In genomic region chr2:1818404-1818803, GRCh38 we compare ENCODE assay signal across 16 cellular contexts.
DNase-seq lines count a peak whose midpoint lies in the region; ATAC-seq and TF ChIP-seq lines count a peak whose summit lies in the region.
"Had no signal": no experiment of that assay in that cellular context is flagged by ENCODE, and none has a peak within 500 bp of the region (broad histone marks: within the 10 kb centered on the region; RNA-seq: fewer than 3 reads in every experiment).

No MANE protein-coding gene starts in this region.

- in situ Hi-C loops in Panc1 (cut with HindIII; ENCODE audit: low pct_unique_long_range_greater_than_20kb, low sequenced_read_pairs) = no loop called here

- no peak overlapping the region for H4K12ac ChIP-seq in trophoblast cell (ENCODE audit: low read depth, low read length)

- intact Hi-C loops in Panc1 (cut with micrococcal nuclease; ENCODE audit: unreplicated experiment) = no loop called here
- intact Hi-C loops in esophagus muscularis mucosa (cut with DNase I) = loop anchor here (5.0 kb wide), 2 partner anchors 66 to 141 kb away; no protein-coding TSS in a partner anchor
- intact Hi-C loops in lower leg skin (cut with DNase I; ENCODE audit: low total_unique reads) = no loop called here

- no peaks in the 10 kb centered on the region for H3K36me3 ChIP-seq in Panc1 (ENCODE audit: control insufficient read depth, insufficient read depth, low read length)
- no peaks in the 10 kb centered on the region for H3K36me3 ChIP-seq in esophagus muscularis mucosa
- H3K36me3 ChIP-seq in trophoblast cell (ENCODE audit: control insufficient read depth in 1 of 2, insufficient read depth in 2 of 2, low read length in 2 of 2) = no peaks in the 10 kb centered on the region

- no peaks in the 10 kb centered on the region for H3K27me3 Mint-ChIP-seq in activated naive CD4-positive, alpha-beta T cell treated with anti-CD3 and anti-CD28 coated beads, Interleukin-2, amount 10 ng/mL, durations not matched to agents 7 days and 5 days

- H3K4me1 ChIP-seq in Panc1 (ENCODE audit: control insufficient read depth, insufficient read depth, low read length) (peaks cover 12% of the 10 kb centered on the region), esophagus muscularis mucosa (peaks cover 13 to 52% (median 41%) of the 10 kb centered on the region in 4 donors), trophoblast cell (ENCODE audit: control insufficient read depth in 1 of 2, insufficient read depth in 2 of 2, low read length in 2 of 2) (peaks cover 19 to 24% of the 10 kb centered on the region in 2 experiments)

- H3K4me2 ChIP-seq in trophoblast cell (ENCODE audit: low read length) = no peak overlapping the region

- H3K27me3 ChIP-seq in Panc1 (ENCODE audit: control insufficient read depth, insufficient read depth, low read length) = no peaks in the 10 kb centered on the region
- H3K27me3 ChIP-seq in esophagus muscularis mucosa = no peaks in the 10 kb centered on the region
- H3K27me3 ChIP-seq in trophoblast cell (ENCODE audit: insufficient read depth, low read length) = no peaks in the 10 kb centered on the region

- TF ChIP-seq POLR2A in esophagus muscularis mucosa (IDR thresholded peaks at IDR 0.05; ENCODE audit: low read depth) = no peak
- TF ChIP-seq POLR2A in lower leg skin (IDR thresholded peaks at IDR 0.05) = no peak

- 52% methylated on average over 8 of the region's 8 CpGs for WGBS in esophagus muscularis mucosa
- no CpG with 5 or more reads among the region's 8 CpGs for whole genome bisulfite sequencing in trophoblast cell (ENCODE audit: extremely low coverage, insufficient coverage, insufficient read length)
- 74 to 89% methylated on average over 8 of the region's 8 CpGs for WGBS in lower leg skin, 2 donors

- DNase-seq in EH (ENCODE audit: low read depth) (peak; percentile 20), Panc1 (ENCODE audit: low read depth, low spot score) (no peak), esophagus muscularis mucosa (ENCODE audit: extremely low spot score) (no peak), trophoblast cell (no peak), lower leg skin (ENCODE audit: low spot score in 2 of 2) (no peak)
- no peak for DNase-seq in activated naive CD4-positive, alpha-beta T cell treated with anti-CD3 and anti-CD28 coated beads, Interleukin-2, amount 10 ng/mL, durations not matched to agents 7 days and 5 days
- DNase-seq: CD4-positive, CD25-positive, alpha-beta regulatory T cell; DMS79 treated with DMSO at 0.1 percent for 48 hours; GDM1; NCI-H1048; NCI-H1694 treated with DMSO at 0.1 percent for 48 hours; NCI-H446 treated with DMSO at 0.1 percent for 48 hours; NCI-H82 had no signal

- peak overlapping the region; percentile 81 for H2BK120ac ChIP-seq in trophoblast cell (ENCODE audit: insufficient read depth, low read length, poor library complexity)

- H2AK5ac ChIP-seq in trophoblast cell (ENCODE audit: low read length) = peak overlapping the region; percentile 49

- H3K27ac Mint-ChIP-seq in activated naive CD4-positive, alpha-beta T cell treated with anti-CD3 and anti-CD28 coated beads, Interleukin-2, amount 10 ng/mL, durations not matched to agents 7 days and 5 days = no peak overlapping the region
- H3K27ac Mint-ChIP-seq: CD4-positive, CD25-positive, alpha-beta regulatory T cell had no signal

- H3K9me3 Mint-ChIP-seq in activated naive CD4-positive, alpha-beta T cell treated with anti-CD3 and anti-CD28 coated beads, Interleukin-2, amount 10 ng/mL, durations not matched to agents 7 days and 5 days = no peaks in the 10 kb centered on the region
- H3K9me3 Mint-ChIP-seq: CD4-positive, CD25-positive, alpha-beta regulatory T cell had no signal

- peak overlapping the region; percentile 20 for H4K8ac ChIP-seq in trophoblast cell (ENCODE audit: low read depth, low read length)

- 0 out of 2 replicates have a peak overlapping the region, but pooled peaks have one; percentile 17 for H3K27ac ChIP-seq in Panc1 (ENCODE audit: low read length)
- peak overlapping the region; percentile 91 to 98 (median 92) for H3K27ac ChIP-seq in esophagus muscularis mucosa (replicated peaks in 1 of 4)
- peak overlapping the region; percentile 88 for H3K27ac ChIP-seq in trophoblast cell (ENCODE audit: low read depth, low read length)

- CTCF ChIA-PET in Panc1 (lab: Charles Lee) = interaction anchor here (0.7 kb wide), 1 partner anchor 735 kb away, joined by 3 read pairs; no protein-coding TSS in a partner anchor
- CTCF ChIA-PET in activated naive CD4-positive, alpha-beta T cell treated with anti-CD3 and anti-CD28 coated beads, Interleukin-2, amount 10 ng/mL, durations not matched to agents 7 days and 5 days (lab: Charles Lee) = interaction anchor here (1.1 to 2.1 kb wide), 3 partner anchors 9 to 22 kb away, joined by 4 to 5 read pairs (median 5); no protein-coding TSS in a partner anchor

- H3K4me3 Mint-ChIP-seq in activated naive CD4-positive, alpha-beta T cell treated with anti-CD3 and anti-CD28 coated beads, Interleukin-2, amount 10 ng/mL, durations not matched to agents 7 days and 5 days = no peak overlapping the region
- H3K4me3 Mint-ChIP-seq: CD4-positive, CD25-positive, alpha-beta regulatory T cell had no signal

- TF ChIP-seq CTCF in Panc1 (IDR thresholded peaks at IDR 0.05) = no peak
- TF ChIP-seq CTCF in esophagus muscularis mucosa (IDR thresholded peaks at IDR 0.05) = no peak
- TF ChIP-seq CTCF in lower leg skin (IDR thresholded peaks at IDR 0.05) = no peak

- peaks cover 37% of the 10 kb centered on the region for H3K79me1 ChIP-seq in trophoblast cell (ENCODE audit: low read length)

- TF ChIP-seq EP300 in esophagus muscularis mucosa (IDR thresholded peaks at IDR 0.05) = no peak

- peak overlapping the region; percentile 32 for H3K18ac ChIP-seq in trophoblast cell (ENCODE audit: low read length)

- H3K4me3 ChIP-seq in Panc1 (ENCODE audit: low read depth in 2 of 2, low read length in 2 of 2) (no peak overlapping the region), esophagus muscularis mucosa (no peak overlapping the region), trophoblast cell (ENCODE audit: low read depth, low read length) (no peak overlapping the region), lower leg skin (ENCODE audit: low read depth, poor library complexity, severe bottlenecking) (no peak overlapping the region)
- H3K4me3 ChIP-seq: K562 had no signal

- no peaks in the 10 kb centered on the region for H3K4me1 Mint-ChIP-seq in activated naive CD4-positive, alpha-beta T cell treated with anti-CD3 and anti-CD28 coated beads, Interleukin-2, amount 10 ng/mL, durations not matched to agents 7 days and 5 days
- H3K4me1 Mint-ChIP-seq: CD4-positive, CD25-positive, alpha-beta regulatory T cell had no signal

- no peaks in the 10 kb centered on the region for H3K36me3 Mint-ChIP-seq in activated naive CD4-positive, alpha-beta T cell treated with anti-CD3 and anti-CD28 coated beads, Interleukin-2, amount 10 ng/mL, durations not matched to agents 7 days and 5 days
- H3K36me3 Mint-ChIP-seq: CD4-positive, CD25-positive, alpha-beta regulatory T cell had no signal

- peak overlapping the region; percentile 72 for H2BK12ac ChIP-seq in trophoblast cell (ENCODE audit: low read length)

- peaks cover 6% of the 10 kb centered on the region for H3K79me2 ChIP-seq in trophoblast cell (ENCODE audit: control insufficient read depth, insufficient read depth, low read length, poor library complexity)

- H3K9ac ChIP-seq in trophoblast cell (ENCODE audit: low read length) = no peak overlapping the region

- no peak overlapping the region for H3K23ac ChIP-seq in trophoblast cell (ENCODE audit: low read length)

- peak overlapping the region; percentile 80 for H4K91ac ChIP-seq in trophoblast cell (ENCODE audit: low read depth, low read length)

- H2AFZ ChIP-seq in trophoblast cell (ENCODE audit: insufficient read depth, low read length, poor library complexity) = peak overlapping the region; percentile 20

- H2BK5ac ChIP-seq in trophoblast cell (ENCODE audit: low read depth, low read length, poor library complexity) = peak overlapping the region; percentile 44

- no TSS peak for BruUV-seq in Panc1 (replicated peaks; lab: Mats Ljungman, UMichigan)

- no peak for ATAC-seq in Panc1
- ATAC-seq in HG02798 (IDR thresholded peaks at IDR 0.05; ENCODE audit: poor library complexity, unreplicated experiment) = no peak
- ATAC-seq in HG02973 (IDR thresholded peaks at IDR 0.05; ENCODE audit: unreplicated experiment) = no peak

- POLR2A ChIA-PET in Panc1 (lab: Charles Lee) = interaction anchor here (0.6 kb wide), 2 partner anchors 22 to 249 kb away, joined by 5 to 12 read pairs; no protein-coding TSS in a partner anchor

- no peaks in the 10 kb centered on the region for H3K9me3 ChIP-seq in Panc1 (ENCODE audit: control insufficient read depth, insufficient read depth, low read depth, low read length)
- H3K9me3 ChIP-seq in esophagus muscularis mucosa = no peaks in the 10 kb centered on the region
- no peaks in the 10 kb centered on the region for H3K9me3 ChIP-seq in trophoblast cell (ENCODE audit: insufficient read depth, low read depth, low read length)

- H3K14ac ChIP-seq in trophoblast cell (ENCODE audit: low read length) = peak overlapping the region; percentile 72

- H3K4ac ChIP-seq in trophoblast cell (ENCODE audit: low read depth, low read length) = peak overlapping the region; percentile 18

Comparison
In these comparisons a context has a peak if more than half of its experiments do, and no peak if none do; other contexts are left out.
1. H3K27ac ChIP-seq: peak in every context shown above with its lines; median percentile 92 in esophagus muscularis mucosa; 88 in trophoblast cell; 17 in Panc1.